Comparison of ENCODE assay signal across 1 cellular context in genomic region chr17:45425125-45425983, GRCh38.
A peak's percentile ranks its signal among the peaks of the same experiment; 100 is the strongest.
TF ChIP-seq lines count a peak whose summit lies in the region.

No MANE protein-coding gene starts in this region.

TF ChIP-seq in HepG2, 621 proteins besides CTCF, POLR2A, EP300 and RAD21 (continued from another document and continues in another):
- peak; percentile 69 for TF ChIP-seq HMG20B (CRISPR knock-in tag; conservative IDR thresholded peaks at IDR 0.05)
- no peak for TF ChIP-seq SRY (CRISPR knock-in tag; IDR thresholded peaks at IDR 0.05)
- peak; percentile 74 for TF ChIP-seq ESRRA (CRISPR knock-in tag; IDR thresholded peaks at IDR 0.05; ENCODE audit: low read depth)
- TF ChIP-seq FOXP1 (IDR thresholded peaks at IDR 0.05) = no peak
- TF ChIP-seq FOXP1 (CRISPR knock-in tag; IDR thresholded peaks at IDR 0.05) = peak; percentile 43; the same call in 1 of the 2 replicates
- TF ChIP-seq FOXK1 (CRISPR knock-in tag; IDR thresholded peaks at IDR 0.05; ENCODE audit: borderline replicate concordance, low read depth) = 0 out of 2 replicates have a peak, but pooled peaks have one; percentile 28
- TF ChIP-seq ZNF574 (CRISPR knock-in tag; IDR thresholded peaks at IDR 0.05) = peak; percentile 57
- TF ChIP-seq ZNF616 (CRISPR knock-in tag; IDR thresholded peaks at IDR 0.05; ENCODE audit: low read depth) = no peak
- peak; percentile 35 for TF ChIP-seq AGO1 (IDR thresholded peaks at IDR 0.05; ENCODE audit: low read depth, low read length, poor library complexity, severe bottlenecking)
- TF ChIP-seq DZIP1 (CRISPR knock-in tag; IDR thresholded peaks at IDR 0.05) = peak; percentile 79; the same call in 1 of the 2 replicates
- TF ChIP-seq ZXDC (CRISPR knock-in tag; IDR thresholded peaks at IDR 0.05) = no peak
- no peak for TF ChIP-seq ATF2 (CRISPR knock-in tag; IDR thresholded peaks at IDR 0.05)
- 0 out of 2 replicates have a peak, but pooled peaks have one; percentile 53 for TF ChIP-seq ZNF337 (CRISPR knock-in tag; IDR thresholded peaks at IDR 0.05; ENCODE audit: borderline replicate concordance, low read depth)
- TF ChIP-seq, protein P1, sequence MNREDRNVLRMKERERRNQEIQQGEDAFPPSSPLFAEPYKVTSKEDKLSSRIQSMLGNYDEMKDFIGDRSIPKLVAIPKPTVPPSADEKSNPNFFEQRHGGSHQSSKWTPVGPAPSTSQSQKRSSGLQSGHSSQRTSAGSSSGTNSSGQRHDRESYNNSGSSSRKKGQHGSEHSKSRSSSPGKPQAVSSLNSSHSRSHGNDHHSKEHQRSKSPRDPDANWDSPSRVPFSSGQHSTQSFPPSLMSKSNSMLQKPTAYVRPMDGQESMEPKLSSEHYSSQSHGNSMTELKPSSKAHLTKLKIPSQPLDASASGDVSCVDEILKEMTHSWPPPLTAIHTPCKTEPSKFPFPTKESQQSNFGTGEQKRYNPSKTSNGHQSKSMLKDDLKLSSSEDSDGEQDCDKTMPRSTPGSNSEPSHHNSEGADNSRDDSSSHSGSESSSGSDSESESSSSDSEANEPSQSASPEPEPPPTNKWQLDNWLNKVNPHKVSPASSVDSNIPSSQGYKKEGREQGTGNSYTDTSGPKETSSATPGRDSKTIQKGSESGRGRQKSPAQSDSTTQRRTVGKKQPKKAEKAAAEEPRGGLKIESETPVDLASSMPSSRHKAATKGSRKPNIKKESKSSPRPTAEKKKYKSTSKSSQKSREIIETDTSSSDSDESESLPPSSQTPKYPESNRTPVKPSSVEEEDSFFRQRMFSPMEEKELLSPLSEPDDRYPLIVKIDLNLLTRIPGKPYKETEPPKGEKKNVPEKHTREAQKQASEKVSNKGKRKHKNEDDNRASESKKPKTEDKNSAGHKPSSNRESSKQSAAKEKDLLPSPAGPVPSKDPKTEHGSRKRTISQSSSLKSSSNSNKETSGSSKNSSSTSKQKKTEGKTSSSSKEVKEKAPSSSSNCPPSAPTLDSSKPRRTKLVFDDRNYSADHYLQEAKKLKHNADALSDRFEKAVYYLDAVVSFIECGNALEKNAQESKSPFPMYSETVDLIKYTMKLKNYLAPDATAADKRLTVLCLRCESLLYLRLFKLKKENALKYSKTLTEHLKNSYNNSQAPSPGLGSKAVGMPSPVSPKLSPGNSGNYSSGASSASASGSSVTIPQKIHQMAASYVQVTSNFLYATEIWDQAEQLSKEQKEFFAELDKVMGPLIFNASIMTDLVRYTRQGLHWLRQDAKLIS (CRISPR knock-in tag; IDR thresholded peaks at IDR 0.05) = no peak
- no peak for TF ChIP-seq ELK4 (CRISPR knock-in tag; IDR thresholded peaks at IDR 0.05; ENCODE audit: borderline replicate concordance)
- 0 out of 2 replicates have a peak, but pooled peaks have one; percentile 6 for TF ChIP-seq ZBTB38 (CRISPR knock-in tag; IDR thresholded peaks at IDR 0.05)
- TF ChIP-seq KLF16 (CRISPR knock-in tag; IDR thresholded peaks at IDR 0.05) = 0 out of 4 replicates have a peak, but pooled peaks of 1 of the 2 experiments have one; percentile 42
- peak; percentile 52 for TF ChIP-seq ASH2L (IDR thresholded peaks at IDR 0.05; ENCODE audit: insufficient read length, low read depth, low read length)
- peak; percentile 64 for TF ChIP-seq ZNF501 (CRISPR knock-in tag; IDR thresholded peaks at IDR 0.05)
- TF ChIP-seq ZNF724P (CRISPR knock-in tag; IDR thresholded peaks at IDR 0.05; ENCODE audit: borderline replicate concordance) = 0 out of 2 replicates have a peak, but pooled peaks have one; percentile 4
- TF ChIP-seq, protein P2, sequence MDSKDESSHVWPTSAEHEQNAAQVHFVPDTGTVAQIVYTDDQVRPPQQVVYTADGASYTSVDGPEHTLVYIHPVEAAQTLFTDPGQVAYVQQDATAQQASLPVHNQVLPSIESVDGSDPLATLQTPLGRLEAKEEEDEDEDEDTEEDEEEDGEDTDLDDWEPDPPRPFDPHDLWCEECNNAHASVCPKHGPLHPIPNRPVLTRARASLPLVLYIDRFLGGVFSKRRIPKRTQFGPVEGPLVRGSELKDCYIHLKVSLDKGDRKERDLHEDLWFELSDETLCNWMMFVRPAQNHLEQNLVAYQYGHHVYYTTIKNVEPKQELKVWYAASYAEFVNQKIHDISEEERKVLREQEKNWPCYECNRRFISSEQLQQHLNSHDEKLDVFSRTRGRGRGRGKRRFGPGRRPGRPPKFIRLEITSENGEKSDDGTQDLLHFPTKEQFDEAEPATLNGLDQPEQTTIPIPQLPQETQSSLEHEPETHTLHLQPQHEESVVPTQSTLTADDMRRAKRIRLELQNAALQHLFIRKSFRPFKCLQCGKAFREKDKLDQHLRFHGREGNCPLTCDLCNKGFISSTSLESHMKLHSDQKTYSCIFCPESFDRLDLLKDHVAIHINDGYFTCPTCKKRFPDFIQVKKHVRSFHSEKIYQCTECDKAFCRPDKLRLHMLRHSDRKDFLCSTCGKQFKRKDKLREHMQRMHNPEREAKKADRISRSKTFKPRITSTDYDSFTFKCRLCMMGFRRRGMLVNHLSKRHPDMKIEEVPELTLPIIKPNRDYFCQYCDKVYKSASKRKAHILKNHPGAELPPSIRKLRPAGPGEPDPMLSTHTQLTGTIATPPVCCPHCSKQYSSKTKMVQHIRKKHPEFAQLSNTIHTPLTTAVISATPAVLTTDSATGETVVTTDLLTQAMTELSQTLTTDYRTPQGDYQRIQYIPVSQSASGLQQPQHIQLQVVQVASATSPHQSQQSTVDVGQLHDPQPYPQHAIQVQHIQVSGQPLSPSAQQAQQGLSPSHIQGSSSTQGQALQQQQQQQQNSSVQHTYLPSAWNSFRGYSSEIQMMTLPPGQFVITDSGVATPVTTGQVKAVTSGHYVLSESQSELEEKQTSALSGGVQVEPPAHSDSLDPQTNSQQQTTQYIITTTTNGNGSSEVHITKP (CRISPR knock-in tag; IDR thresholded peaks at IDR 0.05; ENCODE audit: low read depth) = peak; percentile 93
- no peak for TF ChIP-seq SOX6 (IDR thresholded peaks at IDR 0.05)
- TF ChIP-seq SOX6 (CRISPR knock-in tag; IDR thresholded peaks at IDR 0.05) = peak; percentile 52
- TF ChIP-seq ZNF768 (CRISPR knock-in tag; IDR thresholded peaks at IDR 0.05) = no peak
- TF ChIP-seq HDAC2 (CRISPR knock-in tag; IDR thresholded peaks at IDR 0.05) = peak; percentile 61; the same call in 1 of the 2 replicates
- TF ChIP-seq SRSF9 (IDR thresholded peaks at IDR 0.05; ENCODE audit: borderline replicate concordance, insufficient read depth, low read depth, low read length, poor library complexity, severe bottlenecking) = no peak
- TF ChIP-seq AKNA (CRISPR knock-in tag; IDR thresholded peaks at IDR 0.05; ENCODE audit: borderline replicate concordance) = no peak
- TF ChIP-seq MXD3 (CRISPR knock-in tag; IDR thresholded peaks at IDR 0.05) = peak; percentile 81
- TF ChIP-seq ZNF607 (CRISPR knock-in tag; IDR thresholded peaks at IDR 0.05; ENCODE audit: borderline replicate concordance) = no peak
